In genomic region chr6:165557674-165558073, GRCh38 we compare ENCODE assay signal across 24 cellular contexts.
"Had no signal": no experiment of that assay in that cellular context is flagged by ENCODE, and none has a peak within 500 bp of the region (broad histone marks: within the 10 kb centered on the region; RNA-seq: fewer than 3 reads in every experiment).

No MANE protein-coding gene starts in this region.

- H3K27me3 Mint-ChIP-seq: activated CD4-positive, alpha-beta memory T cell treated with anti-CD3 and anti-CD28 coated beads, Interleukin-2, amount 10 ng/mL, durations not matched to agents 7 days and 5 days; activated CD4-positive, alpha-beta T cell treated with anti-CD3 and anti-CD28 coated beads, Interleukin-2, amount 10 ng/mL, durations not matched to agents 7 days and 5 days; activated naive CD8-positive, alpha-beta T cell; activated T-cell treated with anti-CD3 and anti-CD28 coated beads, Interleukin-2, amount 50 U/mL, for 24 hours had no signal

- H3K4me3 Mint-ChIP-seq: activated CD4-positive, alpha-beta memory T cell treated with anti-CD3 and anti-CD28 coated beads, Interleukin-2, amount 10 ng/mL, durations not matched to agents 7 days and 5 days; activated CD4-positive, alpha-beta T cell treated with anti-CD3 and anti-CD28 coated beads, Interleukin-2, amount 10 ng/mL, durations not matched to agents 7 days and 5 days; activated naive CD8-positive, alpha-beta T cell; activated T-cell treated with anti-CD3 and anti-CD28 coated beads, Interleukin-2, amount 50 U/mL, for 24 hours; activated T-cell treated with anti-CD3 and anti-CD28 coated beads, Interleukin-2, amount 50 U/mL, for 72 hours had no signal

- H3K27me3 ChIP-seq: body of pancreas, esophagus muscularis mucosa, foreskin keratinocyte had no signal

- H3K27ac ChIP-seq: body of pancreas, esophagus muscularis mucosa, foreskin keratinocyte had no signal

- H3K9me3 ChIP-seq: body of pancreas, esophagus muscularis mucosa had no signal

- H3K4me1 Mint-ChIP-seq: activated CD4-positive, alpha-beta memory T cell treated with anti-CD3 and anti-CD28 coated beads, Interleukin-2, amount 10 ng/mL, durations not matched to agents 7 days and 5 days; activated CD4-positive, alpha-beta T cell treated with anti-CD3 and anti-CD28 coated beads, Interleukin-2, amount 10 ng/mL, durations not matched to agents 7 days and 5 days had no signal

- H3K4me1 ChIP-seq: foreskin keratinocyte had no signal

- H3K36me3 ChIP-seq: esophagus muscularis mucosa had no signal

- H3K27ac Mint-ChIP-seq: activated CD4-positive, alpha-beta memory T cell treated with anti-CD3 and anti-CD28 coated beads, Interleukin-2, amount 10 ng/mL, durations not matched to agents 7 days and 5 days; activated CD4-positive, alpha-beta T cell treated with anti-CD3 and anti-CD28 coated beads, Interleukin-2, amount 10 ng/mL, durations not matched to agents 7 days and 5 days; activated naive CD8-positive, alpha-beta T cell; activated T-cell treated with anti-CD3 and anti-CD28 coated beads, Interleukin-2, amount 50 U/mL, for 24 hours; activated T-cell treated with anti-CD3 and anti-CD28 coated beads, Interleukin-2, amount 50 U/mL, for 72 hours had no signal

- H3K36me3 Mint-ChIP-seq: activated naive CD8-positive, alpha-beta T cell had no signal

- DNase-seq: activated CD4-positive, alpha-beta memory T cell treated with anti-CD3 and anti-CD28 coated beads, Interleukin-2, amount 10 ng/mL, durations not matched to agents 7 days and 5 days; activated CD4-positive, alpha-beta T cell treated with anti-CD3 and anti-CD28 coated beads for 1 hour; activated CD4-positive, alpha-beta T cell treated with anti-CD3 and anti-CD28 coated beads for 4 hours; activated CD4-positive, alpha-beta T cell treated with anti-CD3 and anti-CD28 coated beads, Interleukin-2, amount 10 ng/mL, durations not matched to agents 7 days and 5 days; activated CD4-positive, alpha-beta T cell treated with anti-CD3 and anti-CD28 coated beads, Interleukin-2, amount 50 U/mL, for 4 hours; activated CD8-positive, alpha-beta memory T cell treated with anti-CD3 and anti-CD28 coated beads, Interleukin-2, amount 50 U/mL, for 48 hours; activated gamma-delta T cell treated with Interleukin-2 at 50 U/mL for 16 hours; activated naive CD4-positive, alpha-beta T cell treated with anti-CD3 and anti-CD28 coated beads, Interleukin-2, amount 50 U/mL, for 16 hours; activated naive CD4-positive, alpha-beta T cell treated with Interleukin-2 at 50 U/mL for 16 hours; activated T-cell treated with anti-CD3 and anti-CD28 coated beads for 4 hours; activated T-cell treated with anti-CD3 and anti-CD28 coated beads, Interleukin-2, amount 50 U/mL, for 24 hours; activated T-cell treated with anti-CD3 and anti-CD28 coated beads, Interleukin-2, amount 50 U/mL, for 72 hours; amniotic stem cell; anterior cingulate cortex; body of pancreas; caudate nucleus; cortex of kidney; effector CD8-positive, alpha-beta T cell; foreskin keratinocyte; head of caudate nucleus; hippocampal formation; T-helper 2 cell had no signal

- H3K4me3 ChIP-seq: body of pancreas, esophagus muscularis mucosa had no signal
